ENCODE assay signal across 8 cellular contexts in genomic region chr3:89107461-89108035, GRCh38. TPM values are rescaled to one million over a fixed set of nuclear protein-coding genes. Genes with fewer than 3 reads are reported as not detected.
DNase-seq lines count a peak whose midpoint lies in the region; ATAC-seq, FAIRE-seq and TF ChIP-seq lines count a peak whose summit lies in the region.

EPHA3 (plus strand) TSS chr3:89107621; CDS start chr3:89107749, 128 bp downstream.

- H3K27ac ChIP-seq in breast epithelium: no peak within 1 kb of the TSS
- H3K27ac ChIP-seq in gastrocnemius medialis: no peak within 1 kb of the TSS

- intact Hi-C loops in breast epithelium (cut with DNase I; ENCODE audit: low total_unique reads): no loop called here
- intact Hi-C loops in gastrocnemius medialis (cut with DNase I; ENCODE audit: low total_unique reads): no loop called here

- TF ChIP-seq CTCF in breast epithelium (IDR thresholded peaks at IDR 0.05) (no peak), gastrocnemius medialis (IDR thresholded peaks at IDR 0.05 in 4 of 5, conservative IDR thresholded peaks at IDR 0.05 in 1 of 5) (no peak)

- TF ChIP-seq POLR2A in breast epithelium (IDR thresholded peaks at IDR 0.05): no peak
- peak in 1 of 2 donors; percentile 55 for TF ChIP-seq POLR2A in gastrocnemius medialis (IDR thresholded peaks at IDR 0.05)

- peak; percentile 94 for DNase-seq in DMS 273 (lab: John Stamatoyannopoulos, UW; ENCODE audit: unreplicated experiment)
- peak; percentile 60 for DNase-seq in HTR-8/SVneo (ENCODE audit: insufficient read length, low spot score)
- peak; percentile 4 to 67 (median 13) for DNase-seq in T-helper 2 cell
- no peak for DNase-seq in breast epithelium (ENCODE audit: low spot score in 2 of 2)
- peak; percentile 15 to 37 for DNase-seq in gastrocnemius medialis
- no peak for DNase-seq in NOMO-1 treated with dmso at 0.1 percent for 144 hours (lab: John Stamatoyannopoulos, UW; ENCODE audit: unreplicated experiment)

- H3K36me3 ChIP-seq in breast epithelium: no peaks in the 10 kb centered on the region
- no peaks in the 10 kb centered on the region for H3K36me3 ChIP-seq in gastrocnemius medialis

- FAIRE-seq in HTR-8/SVneo (lab: Jason Lieb, UNC): peak; percentile 69

- H3K4me3 ChIP-seq in breast epithelium: peak within 1 kb of the TSS; percentile 29 to 64 (median 39)
- H3K4me3 ChIP-seq in iPS-18c (ENCODE audit: insufficient read depth, low read depth, low read length): peak within 1 kb of the TSS; percentile 42
- H3K4me3 ChIP-seq in gastrocnemius medialis: peak within 1 kb of the TSS; percentile 21 to 50 (median 40)

- H3K9me3 ChIP-seq in breast epithelium (no peaks in the 10 kb centered on the region), iPS-18c (ENCODE audit: control insufficient read depth, insufficient read depth, low read length) (no peaks in the 10 kb centered on the region), gastrocnemius medialis (no peaks in the 10 kb centered on the region)

- in situ Hi-C loops in gastrocnemius medialis (cut with MboI; ENCODE audit: low sequenced_read_pairs in 4 of 4): no loop called here

- peak; percentile 99 for ATAC-seq in GM21526 (IDR thresholded peaks at IDR 0.05; ENCODE audit: low FRiP score, unreplicated experiment)
- peak in 1 of 2 donors; percentile 41 for ATAC-seq in gastrocnemius medialis

- H3K27me3 ChIP-seq in breast epithelium: peaks cover 0 to 41% of the 10 kb centered on the region in 2 donors
- H3K27me3 ChIP-seq in gastrocnemius medialis: peaks cover 7 to 20% (median 11%) of the 10 kb centered on the region in 3 donors

- H3K4me1 ChIP-seq in breast epithelium: no peaks in the 10 kb centered on the region
- H3K4me1 ChIP-seq in gastrocnemius medialis: no peaks in the 10 kb centered on the region

RNA-seq across cellular contexts. Expression of gene EPHA3, which starts in this region (rescaled TPM):
- total RNA-seq in breast epithelium: 1 to 10 TPM; 1.0 to 3.9 (median 3.7) TPM
- 1 to 10 TPM in 2 of 4 donors, under 1 TPM in 2; 0.36 to 1.8 (median 0.90) TPM for total RNA-seq in gastrocnemius medialis

Comparison
In these comparisons a context has a peak if more than half of its experiments do, and no peak if none do; other contexts are left out.
1. DNase-seq: peak in DMS 273 (single experiment), HTR-8/SVneo (single experiment), T-helper 2 cell (5 of 5) and gastrocnemius medialis (2 of 2); none in breast epithelium (0 of 2) and NOMO-1 treated with dmso at 0.1 percent for 144 hours (single experiment).
2. Peak in every context shown above with its lines, with median percentiles within 50 percentile points of each other: H3K4me3 ChIP-seq.